In the genomic region with DNA sequence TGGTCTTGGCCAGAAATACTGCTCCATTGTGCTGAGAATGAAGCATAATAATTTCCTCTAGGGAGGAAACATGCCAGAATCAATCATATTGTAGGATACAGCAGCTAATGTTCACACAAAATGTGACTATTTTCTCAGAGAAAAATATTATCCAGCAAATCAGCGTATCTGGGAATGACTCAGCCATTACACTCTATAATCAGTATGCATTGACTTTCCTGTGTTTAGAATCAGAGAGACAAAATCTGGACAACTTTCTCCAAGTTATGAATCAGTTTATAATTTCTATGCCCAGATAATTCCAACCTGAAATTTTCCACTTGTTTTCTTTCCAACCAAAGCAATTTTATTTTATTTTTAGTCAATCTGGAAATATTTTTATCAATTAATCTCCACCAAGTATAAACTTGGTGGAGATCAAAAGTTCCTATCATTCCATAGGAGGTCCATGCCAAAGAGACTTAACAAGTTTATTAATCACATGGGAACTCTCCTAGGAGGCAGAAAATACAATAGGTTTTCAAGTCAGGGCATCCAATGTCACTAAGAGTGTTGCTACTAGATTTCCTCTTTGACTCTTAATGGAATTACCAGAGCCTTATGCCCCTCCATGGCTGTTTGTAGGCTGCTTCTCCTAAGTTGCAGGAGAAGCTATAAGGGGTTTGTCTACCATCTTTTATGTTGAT, we compare ENCODE assay signal across 18 cellular contexts. TPM values are rescaled to one million over a fixed set of nuclear protein-coding genes. Genes with fewer than 3 reads are reported as not detected.
A peak's percentile ranks its signal among the peaks of the same experiment; 100 is the strongest.
DNase-seq lines count a peak whose midpoint lies in the region; ATAC-seq and TF ChIP-seq lines count a peak whose summit lies in the region.
"Had no signal": no experiment of that assay in that cellular context is flagged by ENCODE, and none has a peak within 500 bp of the region (broad histone marks: within the 10 kb centered on the region; RNA-seq: fewer than 3 reads in every experiment).

No MANE protein-coding gene starts in this region.

- in situ Hi-C loops in ACHN (cut with HindIII; ENCODE audit: low pct_ligation_motif_present, low pct_unique_long_range_greater_than_20kb, low sequenced_read_pairs): no loop called here

- H3K4me1 Mint-ChIP-seq in osteocyte (ENCODE audit: unreplicated experiment): peaks cover 17% of the 10 kb centered on the region

- no peak overlapping the region for H3K4me3 ChIP-seq in choroid plexus epithelial cell (ENCODE audit: low read depth, low read length)
- H3K4me3 ChIP-seq: Peyer's patch had no signal

- DNase-seq in EL: peak; percentile 54
- peak; percentile 9 for DNase-seq in NCI-H226
- DNase-seq in choroid plexus epithelial cell (ENCODE audit: low read depth): peak; percentile 45
- DNase-seq in osteocyte (ENCODE audit: extremely low spot score, unreplicated experiment): no peak
- no peak for DNase-seq in NCI-H1694 (lab: John Stamatoyannopoulos, UW)
- no peak for DNase-seq in ACHN
- DNase-seq: CD8-positive, alpha-beta T cell; DND-41; KG1; NCI-H1092 treated with DMSO at 0.1 percent for 48 hours; NCI-H187; NCI-H446 treated with DMSO at 0.1 percent for 48 hours; NCI-H82; Peyer's patch; SHP77 had no signal

- H3K9me3 Mint-ChIP-seq in osteocyte (ENCODE audit: unreplicated experiment): peaks cover 11% of the 10 kb centered on the region

- TF ChIP-seq CTCF in choroid plexus epithelial cell (conservative IDR thresholded peaks at IDR 0.05; ENCODE audit: low read depth, low read length) (no peak), osteocyte (IDR thresholded peaks at IDR 0.05) (no peak)

- ATAC-seq in activated CD4-positive, CD25-positive, alpha-beta regulatory T cell treated with anti-CD3 and anti-CD28 coated beads, Interleukin-2, amount 50 U/mL, for 24 hours: no peak
- ATAC-seq in HG02981 (IDR thresholded peaks at IDR 0.05; ENCODE audit: unreplicated experiment): no peak
- ATAC-seq: CD8-positive, alpha-beta T cell had no signal

- no peaks in the 10 kb centered on the region for H3K36me3 Mint-ChIP-seq in osteocyte (ENCODE audit: unreplicated experiment)
- H3K36me3 Mint-ChIP-seq: CD8-positive, alpha-beta T cell had no signal

- H3K4me3 Mint-ChIP-seq in osteocyte (ENCODE audit: unreplicated experiment): no peak overlapping the region
- H3K4me3 Mint-ChIP-seq: CD8-positive, alpha-beta T cell had no signal

- H3K27me3 Mint-ChIP-seq in osteocyte (ENCODE audit: unreplicated experiment): no peaks in the 10 kb centered on the region

- peak overlapping the region; percentile 50 for H3K27ac Mint-ChIP-seq in osteocyte (ENCODE audit: unreplicated experiment)
- H3K27ac Mint-ChIP-seq: CD8-positive, alpha-beta T cell had no signal

RNA-seq across cellular contexts. Expression of a gene that starts 36.4 kb away (rescaled TPM):
- not detected in 2 replicates for total RNA-seq in osteocyte
- total RNA-seq: CD8-positive, alpha-beta T cell; MCF 10A had no signal

Comparison
In these comparisons a context has a peak if more than half of its experiments do, and no peak if none do; other contexts are left out.
1. DNase-seq: peak in EL (single experiment), NCI-H226 (single experiment) and choroid plexus epithelial cell (single experiment); none in osteocyte (single experiment), NCI-H1694 (single experiment) and ACHN (single experiment).